In genomic region chr19:57888107-57888493, GRCh38 we compare ENCODE assay signal across 8 cellular contexts. TPM values are rescaled to one million over a fixed set of nuclear protein-coding genes. Genes with fewer than 3 reads are reported as not detected.
DNase-seq lines count a peak whose midpoint lies in the region; ATAC-seq and TF ChIP-seq lines count a peak whose summit lies in the region.

No MANE protein-coding gene starts in this region.

- TF ChIP-seq POLR2A in esophagus muscularis mucosa (IDR thresholded peaks at IDR 0.05; ENCODE audit: low read depth) (no peak), ovary (IDR thresholded peaks at IDR 0.05) (no peak)

- H2AFZ ChIP-seq in OCI-LY1 (ENCODE audit: low read length), result no peak overlapping the region

- H3K4me3 ChIP-seq in GM06990 (replicated peaks; ENCODE audit: low read depth, low read length) (peak overlapping the region; percentile 76), OCI-LY1 (ENCODE audit: low read depth, low read length, poor library complexity, severe bottlenecking) (peak overlapping the region; percentile 95), esophagus muscularis mucosa (peak overlapping the region; percentile 57 to 85 (median 74)), ovary (peak overlapping the region; percentile 51)

- peak overlapping the region; percentile 77 for H3K4me2 ChIP-seq in OCI-LY1 (ENCODE audit: low read length)

- WGBS in esophagus muscularis mucosa, result 5% methylated on average over 7 of the region's 7 CpGs
- 4 to 6% (median 5%) methylated on average over 7 of the region's 7 CpGs for WGBS in ovary, 3 donors

- H3K27me3 ChIP-seq in GM06990 (replicated peaks; ENCODE audit: control insufficient read depth, insufficient read depth, low read length) (no peaks in the 10 kb centered on the region), OCI-LY1 (ENCODE audit: insufficient read depth, low read length) (no peaks in the 10 kb centered on the region), esophagus muscularis mucosa (no peaks in the 10 kb centered on the region), ovary (no peaks in the 10 kb centered on the region)

- H3K4me1 ChIP-seq in OCI-LY1 (ENCODE audit: insufficient read depth, low read length, severe bottlenecking) (peaks cover 17% of the 10 kb centered on the region), esophagus muscularis mucosa (peaks cover 0 to 22% (median 17%) of the 10 kb centered on the region in 4 donors), ovary (ENCODE audit: insufficient read depth) (no peaks in the 10 kb centered on the region)

- H3K9me2 ChIP-seq in OCI-LY1 (ENCODE audit: low read depth, low read length), result no peaks in the 10 kb centered on the region

- intact Hi-C loops in esophagus muscularis mucosa (cut with DNase I), result no loop called here
- intact Hi-C loops in ovary (cut with DNase I), result no loop called here
- intact Hi-C loops in sciatic nerve (cut with DNase I), result no loop called here

- H3K9ac ChIP-seq in OCI-LY1 (ENCODE audit: low read length), result peak overlapping the region; percentile 83

- H3F3A ChIP-seq in OCI-LY1 (ENCODE audit: insufficient read depth, low read length), result no peaks in the 10 kb centered on the region

- no peaks in the 10 kb centered on the region; the same call in 1 of the 2 replicates for H3K36me3 ChIP-seq in GM06990 (ENCODE audit: control insufficient read depth, insufficient read depth, low read length)
- H3K36me3 ChIP-seq in OCI-LY1 (ENCODE audit: insufficient read depth, low read length), result peaks cover 54% of the 10 kb centered on the region
- peaks cover 0 to 26% (median 10%) of the 10 kb centered on the region in 4 donors for H3K36me3 ChIP-seq in esophagus muscularis mucosa
- H3K36me3 ChIP-seq in ovary, result no peaks in the 10 kb centered on the region

- no peaks in the 10 kb centered on the region for H4K20me1 ChIP-seq in OCI-LY1 (ENCODE audit: insufficient read depth, low read length)

- H3K9me3 ChIP-seq in OCI-LY1 (ENCODE audit: low read length) (peaks cover 3% of the 10 kb centered on the region; the same call in 1 of the 2 replicates), esophagus muscularis mucosa (peaks cover 0 to 19% (median 4%) of the 10 kb centered on the region in 4 donors), ovary (peaks cover 0 to 7% of the 10 kb centered on the region in 2 donors)

- H3K79me2 ChIP-seq in OCI-LY1 (ENCODE audit: insufficient read depth, low read length), result peaks cover 29% of the 10 kb centered on the region

- no peak for TF ChIP-seq CTCF in GM06990 (IDR thresholded peaks at IDR 0.05; ENCODE audit: insufficient read depth, low read length, poor library complexity, severe bottlenecking)
- no peak for TF ChIP-seq CTCF in OCI-LY1 (IDR thresholded peaks at IDR 0.05; ENCODE audit: low read length)
- no peak for TF ChIP-seq CTCF in esophagus muscularis mucosa (IDR thresholded peaks at IDR 0.05)
- TF ChIP-seq CTCF in ovary (IDR thresholded peaks at IDR 0.05), result no peak

- DNase-seq in GM06990 (ENCODE audit: extremely low read depth, insufficient read length) (no peak), esophagus muscularis mucosa (ENCODE audit: extremely low spot score) (no peak), ovary (no peak), sciatic nerve (ENCODE audit: low spot score) (no peak), anterior cingulate cortex (lab: John Stamatoyannopoulos, UW) (no peak)

- H3K27ac ChIP-seq in OCI-LY1 (ENCODE audit: low read depth, low read length, poor library complexity, severe bottlenecking) (peak overlapping the region; percentile 17), esophagus muscularis mucosa (replicated peaks in 1 of 4) (peak overlapping the region; percentile 74 to 84 (median 78)), ovary (no peak overlapping the region)

- TF ChIP-seq EP300 in esophagus muscularis mucosa (IDR thresholded peaks at IDR 0.05), result no peak
- TF ChIP-seq EP300 in ovary (IDR thresholded peaks at IDR 0.05), result no peak

- no peak for ATAC-seq in HG02588 (IDR thresholded peaks at IDR 0.05; ENCODE audit: unreplicated experiment)
- ATAC-seq in sciatic nerve, result no peak
- ATAC-seq in GM19351 (IDR thresholded peaks at IDR 0.05; ENCODE audit: unreplicated experiment), result no peak

RNA-seq across cellular contexts. Expression of gene ZNF814, which starts 0.7 kb away (rescaled TPM):
- total RNA-seq in esophagus muscularis mucosa (1 to 10 TPM; 5.8 to 9.4 (median 7.5) TPM), ovary (10 to 100 TPM; 10.7 to 31.6 (median 15.5) TPM), sciatic nerve (10.2 TPM)
- polyA plus RNA-seq in ovary, result 10 to 100 TPM in 1 of 2 donors, 1 to 10 TPM in 1; 4.6 to 10.3 TPM

RNA-seq across cellular contexts. Expression of gene ZNF417, which starts 28.3 kb away (rescaled TPM):
- total RNA-seq in esophagus muscularis mucosa, result 10 to 100 TPM in 2 of 4 donors, 1 to 10 TPM in 2; 9.1 to 12.9 (median 10.3) TPM
- 10 to 100 TPM in 6 of 7 donors, 1 to 10 TPM in 1; 9.5 to 22.6 (median 20.4) TPM for total RNA-seq in ovary
- polyA plus RNA-seq in ovary, result 10 to 100 TPM in 1 of 2 donors, 1 to 10 TPM in 1; 7.6 to 13.8 TPM
- 24.8 TPM for total RNA-seq in sciatic nerve

RNA-seq across cellular contexts. Expression of gene ZNF587, which starts 38.4 kb away (rescaled TPM):
- total RNA-seq in esophagus muscularis mucosa, result 10 to 100 TPM; 10.9 to 27.8 (median 19.8) TPM
- total RNA-seq in ovary, result 10 to 100 TPM; 20.7 to 41.6 (median 39.4) TPM
- 10 to 100 TPM; 12.3 to 27.7 TPM for polyA plus RNA-seq in ovary
- 40.1 TPM for total RNA-seq in sciatic nerve

RNA-seq across cellular contexts. Expression of gene ZNF418, which starts 47.1 kb away (rescaled TPM):
- total RNA-seq in esophagus muscularis mucosa (10 to 100 TPM; 11.6 to 21.2 (median 16.3) TPM), ovary (10 to 100 TPM in 4 of 7 donors, 1 to 10 TPM in 3; 4.4 to 13.6 (median 10.5) TPM), sciatic nerve (14.0 TPM)
- 1 to 10 TPM; 3.4 to 4.8 TPM for polyA plus RNA-seq in ovary

RNA-seq across cellular contexts. Expression of gene ZNF587B, which starts 58.0 kb away (rescaled TPM):
- total RNA-seq in esophagus muscularis mucosa, result 10 to 100 TPM in 2 of 4 donors, 1 to 10 TPM in 2; 6.3 to 14.1 (median 9.3) TPM
- 10 to 100 TPM in 5 of 7 donors, 1 to 10 TPM in 2; 7.8 to 19.4 (median 12.5) TPM for total RNA-seq in ovary
- 1 to 10 TPM; 4.0 to 4.6 TPM for polyA plus RNA-seq in ovary
- 13.2 TPM for total RNA-seq in sciatic nerve

Comparison
In these comparisons a context has a peak if more than half of its experiments do, and no peak if none do; other contexts are left out.
1. H3K27ac ChIP-seq: peak in OCI-LY1 (single experiment) and esophagus muscularis mucosa (4 of 4); none in ovary (0 of 2).
2. Peak in every context shown above with its lines, with median percentiles within 50 percentile points of each other: H3K4me3 ChIP-seq.